Comparison of ENCODE assay signal across 11 cellular contexts in genomic region chr7:27723086-27723485, GRCh38. TPM values are rescaled to one million over a fixed set of nuclear protein-coding genes. Genes with fewer than 3 reads are reported as not detected.
DNase-seq lines count a peak whose midpoint lies in the region; ATAC-seq and TF ChIP-seq lines count a peak whose summit lies in the region.
"Had no signal": no experiment of that assay in that cellular context is flagged by ENCODE, and none has a peak within 500 bp of the region (broad histone marks: within the 10 kb centered on the region; RNA-seq: fewer than 3 reads in every experiment).

No MANE protein-coding gene starts in this region.

- H3K4me3 ChIP-seq in body of pancreas (no peak overlapping the region), Caco-2 (ENCODE audit: low read depth, low read length) (no peak overlapping the region)
- H3K4me3 ChIP-seq: adrenal gland, skin epidermis had no signal

- H3K36me3 ChIP-seq in body of pancreas (replicated peaks in 1 of 2; ENCODE audit: insufficient read depth in 1 of 2, low read depth in 2 of 2) = no peaks in the 10 kb centered on the region
- H3K36me3 ChIP-seq in Caco-2 (ENCODE audit: control insufficient read depth, insufficient read depth, low read length) = no peaks in the 10 kb centered on the region
- H3K36me3 ChIP-seq: adrenal gland had no signal

- no peak for TF ChIP-seq POLR2A in body of pancreas (IDR thresholded peaks at IDR 0.05)

- TF ChIP-seq CTCF in body of pancreas (IDR thresholded peaks at IDR 0.05) (peak in 4 of 7 experiments; percentile 20 to 38 (median 28)), Caco-2 (IDR thresholded peaks at IDR 0.05; ENCODE audit: insufficient read depth in 1 of 2, low read depth in 1 of 2, low read length in 1 of 2, severe bottlenecking in 1 of 2, unreplicated experiment in 1 of 2) (no peak)

- no peaks in the 10 kb centered on the region for H3K36me3 Mint-ChIP-seq in Caco-2 (ENCODE audit: insufficient read depth, unreplicated experiment)

- CTCF ChIA-PET in Caco-2 (lab: Charles Lee) = no interaction called here

- H3K27me3 ChIP-seq in body of pancreas (no peaks in the 10 kb centered on the region), Caco-2 (replicated peaks; ENCODE audit: control insufficient read depth, insufficient read depth, low read length) (no peaks in the 10 kb centered on the region)
- H3K27me3 ChIP-seq: adrenal gland had no signal

- H3K9me3 Mint-ChIP-seq in Caco-2 (ENCODE audit: unreplicated experiment) = no peaks in the 10 kb centered on the region
- H3K9me3 Mint-ChIP-seq: T-helper 2 cell treated with Interferon-gamma antibody and Interleukin-4, amounts not matched to agents 5 μg/mL and 100 μg/mL, for 36 hours had no signal

- H3K4me1 ChIP-seq in body of pancreas (peaks cover 7% of the 10 kb centered on the region), Caco-2 (no peaks in the 10 kb centered on the region)
- H3K4me1 ChIP-seq: adrenal gland had no signal

- H3K4me3 Mint-ChIP-seq in Caco-2 (ENCODE audit: unreplicated experiment) = no peak overlapping the region
- H3K4me3 Mint-ChIP-seq: T-helper 2 cell treated with Interferon-gamma antibody and Interleukin-4, amounts not matched to agents 5 μg/mL and 100 μg/mL, for 36 hours had no signal

- POLR2A ChIA-PET in Caco-2 (lab: Charles Lee) = no interaction called here

- DNase-seq in EL = peak; percentile 18
- DNase-seq in NCI-H1694 (lab: John Stamatoyannopoulos, UW) = peak; percentile 87
- peak; percentile 26 to 74 (median 68) for DNase-seq in body of pancreas
- peak; percentile 47 for DNase-seq in myocyte (ENCODE audit: low read depth)
- no peak for DNase-seq in GM19238 (ENCODE audit: insufficient read length, low spot score)
- no peak for DNase-seq in NOMO-1 treated with DMSO at 0.1 percent for 48 hours (lab: John Stamatoyannopoulos, UW; ENCODE audit: unreplicated experiment)
- no peak for DNase-seq in Caco-2
- DNase-seq in NCI-H128 (lab: John Stamatoyannopoulos, UW; ENCODE audit: unreplicated experiment) = no peak
- DNase-seq: adrenal gland had no signal

- intact Hi-C loops in body of pancreas (cut with DNase I) = no loop called here
- intact Hi-C loops in Caco-2 (cut with micrococcal nuclease; ENCODE audit: unreplicated experiment) = no loop called here

- 25% methylated on average over 1 of the region's 1 CpG for WGBS in body of pancreas, 2 donors

- no peak overlapping the region for H3K27ac Mint-ChIP-seq in Caco-2 (ENCODE audit: unreplicated experiment)
- H3K27ac Mint-ChIP-seq: T-helper 2 cell treated with Interferon-gamma antibody and Interleukin-4, amounts not matched to agents 5 μg/mL and 100 μg/mL, for 36 hours had no signal

- no peak overlapping the region for H3K27ac ChIP-seq in body of pancreas
- H3K27ac ChIP-seq: adrenal gland, skin epidermis had no signal

- no TSS peak for BruUV-seq in Caco-2 (replicated peaks; lab: Mats Ljungman, UMichigan)

- peak; percentile 71 for ATAC-seq in body of pancreas

- no peaks in the 10 kb centered on the region for H3K27me3 Mint-ChIP-seq in Caco-2 (ENCODE audit: insufficient read depth, unreplicated experiment)

- H3K9me3 ChIP-seq in body of pancreas = no peaks in the 10 kb centered on the region
- no peaks in the 10 kb centered on the region for H3K9me3 ChIP-seq in Caco-2
- H3K9me3 ChIP-seq: adrenal gland had no signal

- H3K4me1 Mint-ChIP-seq in Caco-2 (ENCODE audit: low read depth, unreplicated experiment) = no peaks in the 10 kb centered on the region

RNA-seq across cellular contexts. Expression of gene TAX1BP1, which starts 16.9 kb away (rescaled TPM):
- 10 to 100 TPM; 38.9 to 57.6 TPM for total RNA-seq in body of pancreas
- total RNA-seq in myocyte = 161 and 185 TPM in 2 replicates
- 98.6 TPM for polyA plus RNA-seq in myocyte (2012)
- total RNA-seq in Caco-2 (2022) = 92.4 and 96.8 TPM in 2 replicates

Comparison
In these comparisons a context has a peak if more than half of its experiments do, and no peak if none do; other contexts are left out.
1. DNase-seq: peak in EL (single experiment), NCI-H1694 (single experiment), body of pancreas (4 of 4) and myocyte (single experiment); none in GM19238 (single experiment), NOMO-1 treated with DMSO at 0.1 percent for 48 hours (single experiment), Caco-2 (0 of 2) and NCI-H128 (single experiment).
2. CTCF ChIP-seq: peak in body of pancreas (4 of 7); none in Caco-2 (0 of 2).